In the genomic region with DNA sequence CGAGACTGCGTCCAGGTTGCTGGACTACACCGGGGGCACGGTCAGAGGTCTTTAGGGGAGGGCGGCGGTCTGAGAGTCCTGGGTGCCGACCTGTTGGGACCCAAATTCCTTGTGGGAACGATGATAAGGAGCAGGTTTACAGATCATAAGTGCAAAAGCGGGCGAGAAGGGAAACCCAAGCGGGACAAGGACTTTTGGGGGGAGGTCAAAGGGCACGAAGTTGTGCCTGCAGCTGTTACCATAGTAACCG, we compare ENCODE assay signal across 8 cellular contexts. TPM values are rescaled to one million over a fixed set of nuclear protein-coding genes. Genes with fewer than 3 reads are reported as not detected.
DNase-seq lines count a peak whose midpoint lies in the region; ATAC-seq, FAIRE-seq and TF ChIP-seq lines count a peak whose summit lies in the region.

No MANE protein-coding gene starts in this region.

- peak overlapping the region; percentile 99 for H3K27ac Mint-ChIP-seq in activated CD4-positive, alpha-beta memory T cell treated with anti-CD3 and anti-CD28 coated beads, Interleukin-2, amount 10 ng/mL, durations not matched to agents 7 days and 5 days

- no peaks in the 10 kb centered on the region for H3K9me3 Mint-ChIP-seq in activated CD4-positive, alpha-beta memory T cell treated with anti-CD3 and anti-CD28 coated beads, Interleukin-2, amount 10 ng/mL, durations not matched to agents 7 days and 5 days

- TF ChIP-seq CTCF in esophagus squamous epithelium (IDR thresholded peaks at IDR 0.05) (no peak), pancreas (IDR thresholded peaks at IDR 0.05) (no peak), uterus (IDR thresholded peaks at IDR 0.05) (no peak)

- ATAC-seq in pancreas (no peak), GM19351 (IDR thresholded peaks at IDR 0.05; ENCODE audit: unreplicated experiment) (no peak)

- 0 to 2% methylated on average over 9 to 11 of the region's 13 CpGs for WGBS in esophagus squamous epithelium, 2 donors
- whole genome bisulfite sequencing in pancreas, 2 donors = 0 to 1% methylated on average over 13 of the region's 13 CpGs

- peak overlapping the region; percentile 95 for H3K4me3 Mint-ChIP-seq in activated CD4-positive, alpha-beta memory T cell treated with anti-CD3 and anti-CD28 coated beads, Interleukin-2, amount 10 ng/mL, durations not matched to agents 7 days and 5 days

- CTCF ChIA-PET in activated CD4-positive, alpha-beta memory T cell treated with anti-CD3 and anti-CD28 coated beads, Interleukin-2, amount 10 ng/mL, durations not matched to agents 7 days and 5 days (lab: Charles Lee) = interaction anchor here (0.7 to 6.8 kb wide), 6 partner anchors 13 to 75 kb away, joined by 3 to 63 read pairs (median 4); a partner anchor contains a TSS

- POLR2A ChIA-PET in activated CD4-positive, alpha-beta memory T cell treated with anti-CD3 and anti-CD28 coated beads, Interleukin-2, amount 10 ng/mL, durations not matched to agents 7 days and 5 days (lab: Charles Lee) = interaction anchor here (0.6 to 5.8 kb wide), 20 partner anchors 9 to 273 kb away, joined by 3 to 73 read pairs (median 5); a partner anchor contains a TSS

- peak; percentile 71 for DNase-seq in activated T-cell treated with anti-CD3 and anti-CD28 coated beads for 1 hour (ENCODE audit: low read depth)
- DNase-seq in activated T-cell treated with anti-CD3 and anti-CD28 coated beads, Interleukin-2, amount 50 U/mL, for 1 hour = no peak
- peak; percentile 92 for DNase-seq in activated CD4-positive, alpha-beta memory T cell treated with anti-CD3 and anti-CD28 coated beads, Interleukin-2, amount 10 ng/mL, durations not matched to agents 7 days and 5 days
- peak; percentile 78 for DNase-seq in esophagus squamous epithelium (lab: John Stamatoyannopoulos, UW)
- peak in 3 of 6 donors; percentile 87 to 90 (median 90) for DNase-seq in pancreas
- peak in 1 of 2 donors; percentile 93 for DNase-seq in uterus
- no peak for DNase-seq in inferior parietal cortex (ENCODE audit: extremely low spot score)

- H3K27ac ChIP-seq in esophagus squamous epithelium (peak overlapping the region; percentile 96 to 100 (median 99)), pancreas (peak overlapping the region; percentile 95 to 97 (median 96)), uterus (peak overlapping the region; percentile 97 to 98)

- TF ChIP-seq POLR2A in esophagus squamous epithelium (IDR thresholded peaks at IDR 0.05) (no peak), uterus (IDR thresholded peaks at IDR 0.05) (no peak)

- peaks cover 47% of the 10 kb centered on the region for H3K36me3 Mint-ChIP-seq in activated CD4-positive, alpha-beta memory T cell treated with anti-CD3 and anti-CD28 coated beads, Interleukin-2, amount 10 ng/mL, durations not matched to agents 7 days and 5 days (ENCODE audit: low read depth)

- H3K27me3 ChIP-seq in esophagus squamous epithelium (no peaks in the 10 kb centered on the region), pancreas (no peaks in the 10 kb centered on the region), uterus (no peaks in the 10 kb centered on the region)

- H3K4me1 ChIP-seq in esophagus squamous epithelium = peaks cover 7 to 33% (median 20%) of the 10 kb centered on the region in 3 donors
- peaks cover 4 to 11% (median 6%) of the 10 kb centered on the region in 3 donors for H3K4me1 ChIP-seq in pancreas
- H3K4me1 ChIP-seq in uterus = peaks cover 4 to 5% of the 10 kb centered on the region in 2 donors

- no peaks in the 10 kb centered on the region for H3K27me3 Mint-ChIP-seq in activated CD4-positive, alpha-beta memory T cell treated with anti-CD3 and anti-CD28 coated beads, Interleukin-2, amount 10 ng/mL, durations not matched to agents 7 days and 5 days

- H3K4me3 ChIP-seq in esophagus squamous epithelium = peak overlapping the region; percentile 54 to 100 (median 92)
- peak overlapping the region; percentile 83 to 97 (median 96) for H3K4me3 ChIP-seq in pancreas
- peak overlapping the region; percentile 71 to 73 for H3K4me3 ChIP-seq in uterus

- FAIRE-seq in pancreas (lab: Jason Lieb, UNC) = no peak

- H3K4me1 Mint-ChIP-seq in activated CD4-positive, alpha-beta memory T cell treated with anti-CD3 and anti-CD28 coated beads, Interleukin-2, amount 10 ng/mL, durations not matched to agents 7 days and 5 days = peaks cover 45% of the 10 kb centered on the region

- H3K36me3 ChIP-seq in esophagus squamous epithelium (peaks cover 14 to 36% (median 14%) of the 10 kb centered on the region in 3 donors), pancreas (peaks cover 0 to 25% (median 7%) of the 10 kb centered on the region in 3 donors), uterus (no peaks in the 10 kb centered on the region)

- H3K9me3 ChIP-seq in esophagus squamous epithelium = no peaks in the 10 kb centered on the region
- no peaks in the 10 kb centered on the region for H3K9me3 ChIP-seq in pancreas
- H3K9me3 ChIP-seq in uterus = no peaks in the 10 kb centered on the region

- intact Hi-C loops in esophagus squamous epithelium (cut with DNase I) (no loop called here), pancreas (cut with DNase I) (no loop called here), uterus (cut with DNase I; ENCODE audit: low total_unique reads) (no loop called here)

RNA-seq across cellular contexts. Expression of a gene that starts 0.3 kb away (rescaled TPM):
- 10 to 100 TPM; 62.1 to 70.8 TPM for total RNA-seq in activated CD4-positive, alpha-beta memory T cell treated with anti-CD3 and anti-CD28 coated beads, Interleukin-2, amount 10 ng/mL, durations not matched to agents 7 days and 5 days
- total RNA-seq in esophagus squamous epithelium (10 to 100 TPM; 12.7 to 37.2 (median 20.5) TPM), pancreas (10 to 100 TPM; 32.3 to 51.0 (median 38.1) TPM), uterus (100 to 1,000 TPM in 2 of 4 donors, 10 to 100 TPM in 1, 1 to 10 TPM in 1; 7.2 to 150 (median 79.5) TPM)
- polyA plus RNA-seq in pancreas = 10 to 100 TPM; 47.8 to 86.6 TPM

RNA-seq across cellular contexts. Expression of a gene that starts 0.5 kb away (rescaled TPM):
- 10 to 100 TPM; 15.3 TPM for total RNA-seq in activated CD4-positive, alpha-beta memory T cell treated with anti-CD3 and anti-CD28 coated beads, Interleukin-2, amount 10 ng/mL, durations not matched to agents 7 days and 5 days
- total RNA-seq in esophagus squamous epithelium = 10 to 100 TPM in 1 of 4 donors, 1 to 10 TPM in 3; 3.2 to 11.6 (median 5.8) TPM
- total RNA-seq in pancreas = 1 to 10 TPM; 2.2 to 4.7 (median 3.1) TPM
- polyA plus RNA-seq in pancreas = 1 to 10 TPM; 6.5 to 8.7 TPM
- 10 to 100 TPM in 2 of 4 donors, 1 to 10 TPM in 2; 4.4 to 23.0 (median 16.2) TPM for total RNA-seq in uterus

RNA-seq across cellular contexts. Expression of a gene that starts 14.6 kb away (rescaled TPM):
- total RNA-seq in activated CD4-positive, alpha-beta memory T cell treated with anti-CD3 and anti-CD28 coated beads, Interleukin-2, amount 10 ng/mL, durations not matched to agents 7 days and 5 days = 10 to 100 TPM; 64.3 to 65.2 TPM
- total RNA-seq in esophagus squamous epithelium = 10 to 100 TPM; 31.0 to 42.3 (median 36.0) TPM
- 10 to 100 TPM; 17.4 to 30.7 (median 24.9) TPM for total RNA-seq in pancreas
- polyA plus RNA-seq in pancreas = 10 to 100 TPM; 21.6 to 24.9 TPM
- total RNA-seq in uterus = 10 to 100 TPM; 17.4 to 48.6 (median 28.9) TPM

Comparison
In these comparisons a context has a peak if more than half of its experiments do, and no peak if none do; other contexts are left out.
1. DNase-seq: peak in activated T-cell treated with anti-CD3 and anti-CD28 coated beads for 1 hour (single experiment), activated CD4-positive, alpha-beta memory T cell treated with anti-CD3 and anti-CD28 coated beads, Interleukin-2, amount 10 ng/mL, durations not matched to agents 7 days and 5 days (single experiment) and esophagus squamous epithelium (single experiment); none in activated T-cell treated with anti-CD3 and anti-CD28 coated beads, Interleukin-2, amount 50 U/mL, for 1 hour (single experiment) and inferior parietal cortex (single experiment).
2. Peak in every context shown above with its lines, with median percentiles within 50 percentile points of each other: H3K27ac ChIP-seq and H3K4me3 ChIP-seq.